In the genomic region with DNA sequence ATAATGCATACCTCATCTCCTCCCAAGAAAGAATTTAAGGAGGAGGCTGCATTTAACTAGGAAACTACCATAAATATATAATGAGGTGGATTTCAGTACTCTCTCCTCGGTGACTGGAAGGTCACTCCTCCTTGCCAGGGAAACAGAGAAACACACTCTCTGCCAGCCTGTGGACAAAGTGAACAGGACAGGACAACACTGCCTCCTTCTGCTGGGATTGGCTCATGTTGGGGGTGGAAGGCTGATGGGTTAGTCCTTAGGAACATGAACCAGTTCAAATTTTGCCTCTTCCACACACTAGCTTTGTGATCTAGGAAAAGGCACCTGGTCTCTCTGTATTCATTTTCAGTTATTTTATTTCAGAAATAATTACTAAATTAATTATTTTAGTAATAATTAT, we compare ENCODE assay signal across 11 cellular contexts. TPM values are rescaled to one million over a fixed set of nuclear protein-coding genes. Genes with fewer than 3 reads are reported as not detected.
DNase-seq lines count a peak whose midpoint lies in the region; ATAC-seq and TF ChIP-seq lines count a peak whose summit lies in the region.
"Had no signal": no experiment of that assay in that cellular context is flagged by ENCODE, and none has a peak within 500 bp of the region (broad histone marks: within the 10 kb centered on the region; RNA-seq: fewer than 3 reads in every experiment).

No MANE protein-coding gene starts in this region.

- CTCF ChIA-PET in Panc1 (lab: Charles Lee) = interaction anchor here (1.5 kb wide), 1 partner anchor 12 kb away, joined by 3 read pairs; no protein-coding TSS in a partner anchor

- peak; percentile 12 for TF ChIP-seq CTCF in GM13976 (IDR thresholded peaks at IDR 0.05; ENCODE audit: borderline replicate concordance, control extremely low read depth, extremely low read depth, insufficient read depth, missing control alignments)
- TF ChIP-seq CTCF in Panc1 (IDR thresholded peaks at IDR 0.05) = peak; percentile 9; the same call in 1 of the 2 replicates
- peak; percentile 31 for TF ChIP-seq CTCF in fibroblast of pulmonary artery (IDR thresholded peaks at IDR 0.05; ENCODE audit: low read length, missing control alignments)
- peak in 2 of 4 experiments; percentile 32 to 44 for TF ChIP-seq CTCF in prostate gland (IDR thresholded peaks at IDR 0.05)

- no peaks in the 10 kb centered on the region for H3K9me3 ChIP-seq in Panc1 (ENCODE audit: control insufficient read depth, insufficient read depth, low read depth, low read length)
- H3K9me3 ChIP-seq in prostate gland = no peaks in the 10 kb centered on the region

- no peak overlapping the region for H3K4me3 ChIP-seq in Panc1 (ENCODE audit: low read depth in 2 of 2, low read length in 2 of 2)
- H3K4me3 ChIP-seq in fibroblast of pulmonary artery (replicated peaks; ENCODE audit: low read depth, low read length) = no peak overlapping the region
- no peak overlapping the region for H3K4me3 ChIP-seq in prostate gland

- TF ChIP-seq POLR2A in prostate gland (IDR thresholded peaks at IDR 0.05) = no peak

- H3K27ac ChIP-seq in Panc1 (ENCODE audit: low read length) = no peak overlapping the region
- no peak overlapping the region for H3K27ac ChIP-seq in prostate gland

- H3K4me1 ChIP-seq in Panc1 (ENCODE audit: control insufficient read depth, insufficient read depth, low read length) (no peaks in the 10 kb centered on the region), prostate gland (replicated peaks) (no peaks in the 10 kb centered on the region)

- no peaks in the 10 kb centered on the region for H3K27me3 ChIP-seq in Panc1 (ENCODE audit: control insufficient read depth, insufficient read depth, low read length)
- H3K27me3 ChIP-seq in prostate gland (replicated peaks; ENCODE audit: insufficient read depth) = no peaks in the 10 kb centered on the region

- 40% methylated on average over 1 of the region's 1 CpG for WGBS in prostate gland

- H3K36me3 ChIP-seq in Panc1 (ENCODE audit: control insufficient read depth, insufficient read depth, low read length) (no peaks in the 10 kb centered on the region; the same call in 1 of the 2 replicates), prostate gland (no peaks in the 10 kb centered on the region)

- no TSS peak for BruUV-seq in Panc1 (replicated peaks; lab: Mats Ljungman, UMichigan)

- no peak for DNase-seq in GM13976 (ENCODE audit: low spot score)
- DNase-seq in Panc1 (ENCODE audit: low read depth, low spot score) = no peak
- peak; percentile 30 for DNase-seq in fibroblast of pulmonary artery (ENCODE audit: low read depth)
- DNase-seq in prostate gland (ENCODE audit: low spot score) = peak; percentile 16
- no peak for DNase-seq in NCI-H2227 treated with DMSO at 0.1 percent for 48 hours (lab: John Stamatoyannopoulos, UW)
- DNase-seq in NCI-H524 (lab: John Stamatoyannopoulos, UW) = no peak
- no peak for DNase-seq in amygdala (lab: John Stamatoyannopoulos, UW)
- DNase-seq: HFFc6, NCI-H1092 had no signal

- in situ Hi-C loops in GM13976 (cut with MboI; ENCODE audit: low sequenced_read_pairs, unreplicated experiment) (no loop called here), Panc1 (cut with HindIII; ENCODE audit: low pct_unique_long_range_greater_than_20kb, low sequenced_read_pairs) (no loop called here)

- ATAC-seq in Panc1 (no peak), HG03139 (IDR thresholded peaks at IDR 0.05; ENCODE audit: unreplicated experiment) (no peak)

- POLR2A ChIA-PET in Panc1 (lab: Charles Lee) = no interaction called here

- intact Hi-C loops in Panc1 (cut with micrococcal nuclease; ENCODE audit: unreplicated experiment) (no loop called here), prostate gland (cut with DNase I) (no loop called here)

RNA-seq across cellular contexts. Expression of gene STEAP4, which starts 50.6 kb away (rescaled TPM):
- total RNA-seq in Panc1 (2021; ENCODE audit: unreplicated experiment) (0.10 TPM), prostate gland (10 to 100 TPM; 39.6 to 40.1 TPM)
- 0.06 TPM for polyA plus RNA-seq in Panc1 (2012; ENCODE audit: insufficient read length)
- total RNA-seq: HFFc6; T-helper 2 cell treated with Interferon-gamma antibody and Interleukin-4, amounts not matched to agents 100 ng/mL and 5 ng/mL, for 36 hours had no signal

Comparison
In these comparisons a context has a peak if more than half of its experiments do, and no peak if none do; other contexts are left out.
1. DNase-seq: peak in fibroblast of pulmonary artery (single experiment) and prostate gland (single experiment); none in GM13976 (single experiment), Panc1 (single experiment), NCI-H2227 treated with DMSO at 0.1 percent for 48 hours (single experiment), NCI-H524 (0 of 2) and amygdala (0 of 56).
2. RNA of gene STEAP4, which starts 50.6 kb away (total RNA-seq): 39.6 to 40.1 TPM in prostate gland; 0.10 TPM in Panc1 (single experiment); every median in the first group is over 10 times any median in the second.